Comparison of ENCODE assay signal across 8 cellular contexts in the genomic region with DNA sequence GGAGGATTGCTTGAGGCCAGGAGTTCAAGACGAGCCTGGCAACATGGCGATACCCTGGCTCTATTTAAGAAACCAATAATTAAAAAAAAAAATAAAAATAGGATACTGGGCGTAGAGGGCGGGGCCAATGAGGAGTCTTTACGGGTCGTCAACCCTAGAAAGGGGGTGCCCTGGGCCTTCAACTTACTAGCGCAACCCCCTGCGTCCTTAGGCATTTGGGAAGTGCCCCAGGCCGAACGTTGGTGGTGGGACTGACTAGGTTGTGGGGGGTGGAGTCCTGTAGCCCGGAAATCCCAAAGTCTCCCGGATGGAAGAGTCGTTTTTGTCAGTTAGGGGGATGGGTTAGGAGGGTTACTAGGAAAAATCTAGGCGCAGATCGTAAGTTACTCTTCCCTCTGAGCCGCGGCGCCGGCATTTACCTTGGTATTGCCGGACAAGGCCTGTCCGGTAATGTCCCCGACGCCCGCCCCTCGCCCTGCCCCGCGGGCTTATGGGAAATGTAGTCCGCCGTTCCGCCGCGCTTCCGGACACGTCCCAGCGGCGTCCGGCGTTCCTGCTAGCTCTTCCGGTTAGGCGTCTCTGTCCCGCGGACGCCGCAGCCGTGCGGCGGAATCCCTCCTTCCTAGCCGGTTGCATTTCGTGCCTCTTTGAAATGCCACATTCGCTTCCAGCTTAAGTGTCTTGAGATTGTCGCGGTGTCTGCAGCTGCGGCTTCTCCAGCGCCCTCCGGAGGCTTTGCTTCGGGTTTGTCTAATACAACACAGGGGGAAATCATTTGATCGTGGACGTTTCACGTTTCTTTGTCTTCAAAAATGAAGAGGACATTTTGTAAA. TPM values are rescaled to one million over a fixed set of nuclear protein-coding genes. Genes with fewer than 3 reads are reported as not detected.
DNase-seq lines count a peak whose midpoint lies in the region; ATAC-seq lines count a peak whose summit lies in the region.

No MANE protein-coding gene starts in this region.

- peak overlapping the region; percentile 97 for H3K4me3 Mint-ChIP-seq in T-helper 17 cell

- no peaks in the 10 kb centered on the region for H3K27me3 Mint-ChIP-seq in T-helper 17 cell

- no peaks in the 10 kb centered on the region for H3K36me3 Mint-ChIP-seq in T-helper 17 cell (ENCODE audit: low read depth)

- intact Hi-C loops in right cardiac atrium (cut with DNase I) (no loop called here), aorta (cut with DNase I) (loop anchor here in 1 of 2 donors (1.0 to 10.0 kb wide), 2 partner anchors 88 to 263 kb away; partner anchors contain the start of genes RAB18 and YME1L1)

- ATAC-seq in GM18499 (IDR thresholded peaks at IDR 0.05; ENCODE audit: insufficient read depth, unreplicated experiment) (peak; percentile 37), HG02885 (IDR thresholded peaks at IDR 0.05; ENCODE audit: poor library complexity, unreplicated experiment) (peak; percentile 73), T-helper 17 cell (peak; percentile 77), right cardiac atrium (peak; percentile 94 to 95), aorta (ENCODE audit: low FRiP score) (peak; percentile 96)

- peak overlapping the region; percentile 97 for H3K27ac ChIP-seq in angular gyrus (ENCODE audit: low read depth, low read length)
- H3K27ac ChIP-seq in right cardiac atrium (ENCODE audit: low read length) = peak overlapping the region; percentile 99
- peak overlapping the region; percentile 85 to 91 for H3K27ac ChIP-seq in aorta (ENCODE audit: low read depth in 1 of 2, low read length in 2 of 2)

- peaks cover 26% of the 10 kb centered on the region for H3K4me1 Mint-ChIP-seq in T-helper 17 cell

- 1% methylated on average over 59 of the region's 59 CpGs for WGBS in right cardiac atrium
- 1% methylated on average over 59 of the region's 59 CpGs for WGBS in aorta, 2 donors

- H3K4me1 ChIP-seq in right cardiac atrium (ENCODE audit: control insufficient read depth, insufficient read depth, low read length) (peaks cover 6% of the 10 kb centered on the region), aorta (ENCODE audit: control insufficient read depth in 1 of 2, insufficient read depth in 2 of 2, low read length in 2 of 2) (no peaks in the 10 kb centered on the region)

- H3K9me3 ChIP-seq in T-helper 17 cell (ENCODE audit: control insufficient read depth, low read length, poor library complexity, severe bottlenecking) (no peaks in the 10 kb centered on the region), right cardiac atrium (ENCODE audit: control insufficient read depth, low read length) (no peaks in the 10 kb centered on the region), aorta (ENCODE audit: control insufficient read depth, low read length) (no peaks in the 10 kb centered on the region)

- no peaks in the 10 kb centered on the region for H3K36me3 ChIP-seq in aorta (ENCODE audit: control insufficient read depth in 1 of 2, insufficient read depth in 2 of 2, low read length in 1 of 2)

- DNase-seq in NCI-H146 treated with DMSO at 0.1 percent for 48 hours (lab: John Stamatoyannopoulos, UW; ENCODE audit: unreplicated experiment) (peak; percentile 89), T-helper 17 cell (peak; percentile 77 to 81 (median 80)), right cardiac atrium (peak; percentile 92 to 97 (median 96)), putamen (ENCODE audit: low spot score) (peak; percentile 95), aorta (peak; percentile 95 to 97)

- H3K4me3 ChIP-seq in right cardiac atrium (ENCODE audit: low read length) (peak overlapping the region; percentile 69), aorta (ENCODE audit: low read length in 2 of 2) (peak overlapping the region; percentile 58 to 86)

- H3K27me3 ChIP-seq in right cardiac atrium (ENCODE audit: control insufficient read depth, insufficient read depth) (no peaks in the 10 kb centered on the region), aorta (ENCODE audit: control insufficient read depth in 1 of 2, insufficient read depth in 2 of 2, low read length in 1 of 2) (no peaks in the 10 kb centered on the region)

- peak overlapping the region; percentile 99 for H3K27ac Mint-ChIP-seq in T-helper 17 cell

RNA-seq across cellular contexts. Expression of gene ACBD5, which starts 1.3 kb away (rescaled TPM):
- total RNA-seq in T-helper 17 cell (10 to 100 TPM; 16.4 to 22.0 TPM), right cardiac atrium (10 to 100 TPM; 36.7 to 44.8 (median 38.1) TPM), aorta (10 to 100 TPM; 13.9 to 21.7 TPM)
- polyA plus RNA-seq in right cardiac atrium (16.8 TPM), aorta (10 to 100 TPM in 1 of 2 donors, 1 to 10 TPM in 1; 7.3 to 25.9 TPM)

Comparison
In these comparisons a context has a peak if more than half of its experiments do, and no peak if none do; other contexts are left out.
1. Peak in every context shown above with its lines: DNase-seq, ATAC-seq, H3K4me3 ChIP-seq and H3K27ac ChIP-seq.
2. ATAC-seq: peak in every context shown above with its lines; median percentile 96 in aorta; 94 in right cardiac atrium; 77 in T-helper 17 cell; 73 in HG02885; 37 in GM18499.